15 cellular contexts compared by ENCODE assay signal in the genomic region with DNA sequence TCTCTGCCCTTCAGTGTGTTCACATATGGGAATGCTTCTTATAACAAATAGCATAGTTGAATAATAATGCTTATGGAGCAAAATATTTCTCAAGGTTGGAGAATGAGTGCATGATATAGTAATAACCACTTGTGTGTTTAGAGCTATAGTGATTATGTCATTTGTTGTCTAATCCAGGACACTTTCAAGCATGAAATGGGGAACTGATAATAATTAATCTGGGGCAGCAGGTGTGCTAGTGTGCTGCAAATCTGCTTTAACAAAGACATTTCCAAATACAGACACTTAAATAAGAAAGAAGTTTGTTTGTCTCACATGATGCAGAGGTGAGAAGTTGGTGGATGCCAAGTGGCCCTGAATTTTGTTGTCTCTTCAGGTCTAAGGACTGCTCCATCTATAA.
"Had no signal": no experiment of that assay in that cellular context is flagged by ENCODE, and none has a peak within 500 bp of the region (broad histone marks: within the 10 kb centered on the region; RNA-seq: fewer than 3 reads in every experiment).

No MANE protein-coding gene starts in this region.

- DNase-seq: activated naive CD4-positive, alpha-beta T cell treated with Interleukin-2 at 50 U/mL for 16 hours; anterior cingulate cortex; brain microvascular endothelial cell; effector CD4-positive, alpha-beta T cell; left lung; mucosa of descending colon; naive thymus-derived CD8-positive, alpha-beta T cell; retina; stimulated activated CD4-positive, alpha-beta T cell treated with anti-CD3 and anti-CD28 coated beads, Interleukin-2, amount 100 ng/mL, for 48 hours; stimulated activated naive CD4-positive, alpha-beta T cell; tibial artery; uterus had no signal

- H3K27ac Mint-ChIP-seq: naive thymus-derived CD8-positive, alpha-beta T cell had no signal

- H3K4me1 Mint-ChIP-seq: central memory CD8-positive, alpha-beta T cell had no signal

- FAIRE-seq: keratinocyte had no signal

- ATAC-seq: activated CD4-positive, CD25-positive, alpha-beta regulatory T cell treated with anti-CD3 and anti-CD28 coated beads, Interleukin-2, amount 50 U/mL, for 24 hours; left lung; mucosa of descending colon; naive thymus-derived CD8-positive, alpha-beta T cell had no signal

- H3K36me3 Mint-ChIP-seq: naive thymus-derived CD8-positive, alpha-beta T cell had no signal

- H3K4me3 Mint-ChIP-seq: central memory CD8-positive, alpha-beta T cell; naive thymus-derived CD8-positive, alpha-beta T cell had no signal

- H3K27me3 Mint-ChIP-seq: central memory CD8-positive, alpha-beta T cell; naive thymus-derived CD8-positive, alpha-beta T cell had no signal
